ENCODE assay signal across 8 cellular contexts in genomic region chr7:1569016-1569415, GRCh38. TPM values are rescaled to one million over a fixed set of nuclear protein-coding genes. Genes with fewer than 3 reads are reported as not detected.
DNase-seq lines count a peak whose midpoint lies in the region; ATAC-seq and TF ChIP-seq lines count a peak whose summit lies in the region.

No MANE protein-coding gene starts in this region.

- no peaks in the 10 kb centered on the region for H3K27me3 ChIP-seq in PC-9 (ENCODE audit: insufficient read depth, low read depth)

- DNase-seq in GM12864 (ENCODE audit: low read depth), result no peak
- DNase-seq in PC-9, result peak; percentile 63 to 69
- DNase-seq in chondrocyte (ENCODE audit: low spot score), result no peak
- peak; percentile 61 for DNase-seq in myocyte (ENCODE audit: low read depth)
- no peak for DNase-seq in caudate nucleus (lab: John Stamatoyannopoulos, UW)
- no peak for DNase-seq in NCI-H526 (lab: John Stamatoyannopoulos, UW)
- DNase-seq in hypothalamus (lab: John Stamatoyannopoulos, UW), result no peak

- no peaks in the 10 kb centered on the region for H3K9me2 ChIP-seq in PC-9 (ENCODE audit: insufficient read depth)

- peak overlapping the region; percentile 71 for H3K4me3 ChIP-seq in GM12864 (ENCODE audit: low read depth, low read length)
- H3K4me3 ChIP-seq in PC-9, result peak overlapping the region; percentile 97

- TF ChIP-seq CTCF in GM12864 (IDR thresholded peaks at IDR 0.05; ENCODE audit: low read depth, low read length, missing control alignments), result no peak
- no peak for TF ChIP-seq CTCF in PC-9 (conservative IDR thresholded peaks at IDR 0.05)
- no peak for TF ChIP-seq CTCF in chondrocyte (IDR thresholded peaks at IDR 0.05)

- H2AFZ ChIP-seq in PC-9, result no peak overlapping the region

- H3F3A ChIP-seq in PC-9 (ENCODE audit: insufficient read depth, low read depth), result peaks cover 60% of the 10 kb centered on the region; the same call in 1 of the 2 replicates

- no peaks in the 10 kb centered on the region for H3K9me3 Mint-ChIP-seq in chondrocyte (ENCODE audit: low read depth)

- H3K27ac ChIP-seq in PC-9 (0 out of 2 replicates have a peak overlapping the region, but pooled peaks have one; percentile 35), caudate nucleus (ENCODE audit: low read depth, low read length) (no peak overlapping the region)

- intact Hi-C loops in PC-9 (cut with micrococcal nuclease; ENCODE audit: unreplicated experiment), result loop anchor here (1.0 to 10.0 kb wide), 3 partner anchors 32 to 676 kb away; partner anchors contain the start of genes MRM2 and NUDT1

- BruUV-seq in PC-9 (replicated peaks; lab: Mats Ljungman, UMichigan), result TSS peak; percentile 66

- H3K36me3 Mint-ChIP-seq in chondrocyte (ENCODE audit: low read depth), result peaks cover 10% of the 10 kb centered on the region

- H3K4me1 Mint-ChIP-seq in chondrocyte (ENCODE audit: low read depth), result peaks cover 68% of the 10 kb centered on the region

- H3K27me3 Mint-ChIP-seq in chondrocyte (ENCODE audit: low read depth), result no peaks in the 10 kb centered on the region

- H4K20me1 ChIP-seq in PC-9 (ENCODE audit: insufficient read depth), result no peaks in the 10 kb centered on the region; the same call in 1 of the 2 replicates

- peaks cover 34% of the 10 kb centered on the region for H3K4me1 ChIP-seq in PC-9 (replicated peaks; ENCODE audit: insufficient read depth)

- CTCF ChIA-PET in PC-9 (lab: Charles Lee), result no interaction called here

- peaks cover 6% of the 10 kb centered on the region for H3K36me3 ChIP-seq in PC-9 (ENCODE audit: low read depth)

- peak overlapping the region; percentile 82 for H3K4me2 ChIP-seq in PC-9

- no peaks in the 10 kb centered on the region for H3K9me3 ChIP-seq in PC-9 (ENCODE audit: insufficient read depth, low read depth)

- H3K79me2 ChIP-seq in PC-9 (ENCODE audit: low read depth), result peaks cover 30% of the 10 kb centered on the region

- H3K4me3 Mint-ChIP-seq in chondrocyte (ENCODE audit: unreplicated experiment), result peak overlapping the region; percentile 77

- peak overlapping the region; percentile 98 for H3K27ac Mint-ChIP-seq in chondrocyte (ENCODE audit: unreplicated experiment)

- POLR2A ChIA-PET in PC-9 (lab: Charles Lee; ENCODE audit: unreplicated experiment), result no interaction called here

- no peak for ATAC-seq in GM21447 (IDR thresholded peaks at IDR 0.05; ENCODE audit: unreplicated experiment)

RNA-seq across cellular contexts. Expression of gene PSMG3, which starts 0.8 kb away (rescaled TPM):
- total RNA-seq in PC-9 (2021), result 63.3 and 78.9 TPM in 2 replicates
- 29.9 to 31.9 TPM (median 31.7 TPM) in 3 replicates for total RNA-seq in chondrocyte
- total RNA-seq in myocyte, result 47.1 and 54.1 TPM in 2 replicates
- polyA plus RNA-seq in myocyte (2012), result 50.1 TPM

RNA-seq across cellular contexts. Expression of gene TMEM184A, which starts 13.0 kb away (rescaled TPM):
- total RNA-seq in PC-9 (2021) (21.4 TPM in 2 replicates), chondrocyte (0.07 to 0.22 TPM (median 0.15 TPM) in 3 replicates), myocyte (0.32 and 2.8 TPM in 2 replicates)
- 0.33 TPM for polyA plus RNA-seq in myocyte (2012)

RNA-seq across cellular contexts. Expression of gene MAFK, which starts 38.5 kb away (rescaled TPM):
- total RNA-seq in PC-9 (2021), result 43.1 and 70.8 TPM in 2 replicates
- 21.4 to 36.1 TPM (median 35.9 TPM) in 3 replicates for total RNA-seq in chondrocyte
- 28.4 and 40.6 TPM in 2 replicates for total RNA-seq in myocyte
- 30.1 TPM for polyA plus RNA-seq in myocyte (2012)

Comparison
In these comparisons a context has a peak if more than half of its experiments do, and no peak if none do; other contexts are left out.
1. DNase-seq: peak in PC-9 (2 of 2) and myocyte (single experiment); none in GM12864 (single experiment), chondrocyte (single experiment), caudate nucleus (0 of 61), NCI-H526 (0 of 2) and hypothalamus (0 of 51).